ENCODE assay signal across 8 cellular contexts in the genomic region with DNA sequence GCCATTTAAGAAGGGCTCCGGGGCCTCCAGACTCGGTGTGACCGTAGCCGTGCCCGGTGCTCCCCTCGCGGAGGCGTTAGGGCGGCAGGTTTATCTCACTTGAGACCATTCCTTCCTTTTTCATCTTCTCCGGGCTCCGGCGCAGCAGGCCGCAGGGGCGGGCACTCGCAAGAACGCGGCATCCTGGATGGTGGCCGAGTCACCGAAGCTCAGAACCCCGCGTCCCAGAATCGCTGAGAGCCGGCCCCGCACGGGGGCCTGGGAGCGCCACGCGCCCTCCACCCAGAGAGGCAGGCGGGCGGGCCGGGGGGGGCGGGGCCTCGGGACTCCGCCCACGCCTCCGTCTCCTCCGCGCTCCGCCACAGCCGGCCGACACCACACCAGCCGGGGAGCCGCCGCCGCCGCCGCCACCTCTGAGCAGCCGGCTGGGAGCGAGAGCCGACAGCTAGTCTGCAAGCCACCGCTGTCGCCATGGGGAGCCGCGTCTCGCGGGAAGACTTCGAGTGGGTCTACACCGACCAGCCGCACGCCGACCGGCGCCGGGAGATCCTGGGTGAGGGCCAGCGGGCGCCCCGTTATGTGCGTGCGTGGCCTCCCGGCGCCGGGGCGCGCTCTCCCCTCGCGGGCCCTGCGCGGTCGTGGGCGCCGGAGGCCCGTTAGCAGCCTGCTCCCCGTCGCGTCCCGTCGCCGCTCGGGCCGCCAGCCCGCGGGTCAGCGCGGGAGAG. TPM values are rescaled to one million over a fixed set of nuclear protein-coding genes. Genes with fewer than 3 reads are reported as not detected.
A peak's percentile ranks its signal among the peaks of the same experiment; 100 is the strongest.
DNase-seq lines count a peak whose midpoint lies in the region; TF ChIP-seq lines count a peak whose summit lies in the region.

Gene DEGS1, plus strand, starts transcription at position 375 of the 725 bp plus-strand sequence. Its CDS starts 97 bp downstream, at position 472.

- H3K36me3 ChIP-seq in endocrine pancreas (ENCODE audit: control insufficient read depth, insufficient read depth, low read length) (no peaks in the 10 kb centered on the region), mesodermal cell (ENCODE audit: control insufficient read depth, insufficient read depth, low read length) (peaks cover 28% of the 10 kb centered on the region)

- H3K9me3 ChIP-seq in endocrine pancreas (ENCODE audit: control insufficient read depth, low read length) = no peaks in the 10 kb centered on the region
- no peaks in the 10 kb centered on the region for H3K9me3 ChIP-seq in mesodermal cell (ENCODE audit: control insufficient read depth, low read length)

- no peak for TF ChIP-seq CTCF in GM20000 (IDR thresholded peaks at IDR 0.05; ENCODE audit: extremely low read depth, missing control alignments)

- peak; percentile 91 for DNase-seq in COR-L47 (lab: John Stamatoyannopoulos, UW)
- DNase-seq in GM20000 (ENCODE audit: low spot score) = peak; percentile 96
- peak; percentile 35 for DNase-seq in HS-27A (ENCODE audit: low read depth)
- peak; percentile 64 to 65 for DNase-seq in NOMO-1 (lab: John Stamatoyannopoulos, UW; ENCODE audit: unreplicated experiment in 2 of 2)
- peak; percentile 61 to 77 (median 74) for DNase-seq in activated CD8-positive, alpha-beta memory T cell treated with anti-CD3 and anti-CD28 coated beads for 48 hours (ENCODE audit: low read depth in 2 of 3, low spot score in 2 of 3)
- peak; percentile 58 to 73 for DNase-seq in stimulated activated CD8-positive, alpha-beta memory T cell treated with anti-CD3 and anti-CD28 coated beads, Interleukin-15, amount 100 ng/mL, for 4 hours (ENCODE audit: low read depth in 2 of 2)

- peak within 1 kb of the TSS; percentile 94 for H3K9ac ChIP-seq in endocrine pancreas (ENCODE audit: control insufficient read depth, insufficient read depth, low read length)

- H3K27me3 ChIP-seq in endocrine pancreas (ENCODE audit: control insufficient read depth, insufficient read depth, low read length) = no peaks in the 10 kb centered on the region

- WGBS in mesodermal cell (ENCODE audit: insufficient coverage in 2 of 2), 2 experiments = 1% methylated on average over 45 to 80 of the region's 94 CpGs

- H3K27ac ChIP-seq in mesodermal cell (ENCODE audit: low read depth, low read length, severe bottlenecking) = peak within 1 kb of the TSS; percentile 81

- H3K4me1 ChIP-seq in endocrine pancreas (ENCODE audit: control insufficient read depth, insufficient read depth, low read length) (no peaks in the 10 kb centered on the region), mesodermal cell (ENCODE audit: control insufficient read depth, insufficient read depth, low read length, poor library complexity, severe bottlenecking) (no peaks in the 10 kb centered on the region)

- H3K4me3 ChIP-seq in endocrine pancreas (ENCODE audit: control insufficient read depth, insufficient read depth, low read length) = peak within 1 kb of the TSS; percentile 91
- H3K4me3 ChIP-seq in mesodermal cell (ENCODE audit: extremely low read depth, insufficient read depth, low read length, poor library complexity, severe bottlenecking) = peak within 1 kb of the TSS; percentile 90

RNA-seq across cellular contexts. Expression of gene DEGS1, which starts in this region (rescaled TPM):
- polyA plus RNA-seq in mesodermal cell (2013, experiment 1 of 2) = 71.0 TPM
- 70.0 TPM for polyA plus RNA-seq in mesodermal cell (2013, experiment 2 of 2)

Comparison
In these comparisons a context has a peak if more than half of its experiments do, and no peak if none do; other contexts are left out.
1. Peak in every context shown above with its lines: DNase-seq, H3K4me3 ChIP-seq and H3K27ac ChIP-seq.
2. DNase-seq: peak in every context shown above with its lines; median percentile 96 in GM20000; 91 in COR-L47; 74 in activated CD8-positive, alpha-beta memory T cell treated with anti-CD3 and anti-CD28 coated beads for 48 hours; 66 in stimulated activated CD8-positive, alpha-beta memory T cell treated with anti-CD3 and anti-CD28 coated beads, Interleukin-15, amount 100 ng/mL, for 4 hours; 64 in NOMO-1; 35 in HS-27A.